In the genomic region with DNA sequence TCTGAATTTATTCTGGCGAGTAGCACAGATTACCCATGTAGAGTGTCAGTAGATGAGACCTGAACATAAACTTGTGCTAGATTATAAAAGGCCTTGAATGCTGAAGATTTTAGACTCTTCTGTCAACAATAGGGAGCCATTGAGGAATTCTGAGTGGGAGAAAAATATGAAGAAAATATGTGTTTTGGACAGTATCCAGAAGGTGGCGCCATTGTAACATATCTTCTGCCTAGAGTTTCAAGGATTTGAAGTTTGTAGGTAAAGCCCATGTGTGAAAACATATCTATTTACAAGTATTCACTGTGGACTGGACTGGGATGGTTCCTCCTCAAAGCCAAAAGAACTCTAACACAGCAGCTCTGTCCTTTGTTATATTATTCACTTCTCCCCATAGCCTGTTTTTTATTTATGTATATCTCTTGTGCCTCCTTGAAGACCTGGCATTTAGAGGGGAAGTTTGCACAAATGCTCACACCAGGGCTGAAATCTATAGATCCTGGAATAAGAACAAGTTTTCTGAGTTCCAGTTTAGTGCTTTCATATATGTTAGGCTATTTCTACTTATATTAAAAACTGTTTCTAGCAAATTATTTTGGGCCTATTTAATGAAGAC, we compare ENCODE assay signal across 8 cellular contexts.
A peak's percentile ranks its signal among the peaks of the same experiment; 100 is the strongest.
DNase-seq lines count a peak whose midpoint lies in the region; ATAC-seq, FAIRE-seq and TF ChIP-seq lines count a peak whose summit lies in the region.

No MANE protein-coding gene starts in this region.

- no peaks in the 10 kb centered on the region for H3K27me3 ChIP-seq in bronchial epithelial cell (ENCODE audit: control insufficient read depth, insufficient read depth, low read length)

- DNase-seq in SIG-M5 treated with dmso at 0.1 percent for 504 hours (lab: John Stamatoyannopoulos, UW; ENCODE audit: unreplicated experiment) = peak; percentile 22
- no peak for DNase-seq in SIG-M5 (lab: John Stamatoyannopoulos, UW)
- peak; percentile 59 for DNase-seq in NCI-H774 (lab: John Stamatoyannopoulos, UW)
- peak; percentile 57 for DNase-seq in bronchial epithelial cell (ENCODE audit: low read depth)
- DNase-seq in medulla oblongata (ENCODE audit: extremely low spot score) = peak; percentile 75

- peak; percentile 61 for ATAC-seq in HG03354 (IDR thresholded peaks at IDR 0.05; ENCODE audit: poor library complexity, severe bottlenecking, unreplicated experiment)
- ATAC-seq in HG03521 (IDR thresholded peaks at IDR 0.05; ENCODE audit: unreplicated experiment) = no peak
- ATAC-seq in GM21825 (IDR thresholded peaks at IDR 0.05; ENCODE audit: unreplicated experiment) = no peak

- no peak overlapping the region for H3K4me3 ChIP-seq in bronchial epithelial cell (ENCODE audit: low read depth, low read length)

- no peaks in the 10 kb centered on the region for H3K36me3 ChIP-seq in bronchial epithelial cell (ENCODE audit: control insufficient read depth, insufficient read depth, low read length)

- peak; percentile 59 for TF ChIP-seq CTCF in bronchial epithelial cell (IDR thresholded peaks at IDR 0.05; ENCODE audit: insufficient read depth, low read length, severe bottlenecking)

- no peak for FAIRE-seq in bronchial epithelial cell (lab: Jason Lieb, UNC)
